In genomic region chr9:131575946-131576853, GRCh38 we compare ENCODE assay signal across 1 cellular context.
TF ChIP-seq lines count a peak whose summit lies in the region.

No MANE protein-coding gene starts in this region.

TF ChIP-seq in GM12878, 131 proteins besides CTCF, POLR2A, EP300 and RAD21:
- TF ChIP-seq WRNIP1 (IDR thresholded peaks at IDR 0.05; ENCODE audit: borderline replicate concordance, low read depth, low read length) (no peak), EGR1 (IDR thresholded peaks at IDR 0.05; ENCODE audit: borderline replicate concordance in 1 of 2, low read depth in 2 of 2, low read length in 2 of 2) (no peak), POLR2AphosphoS2 (IDR thresholded peaks at IDR 0.05; ENCODE audit: low read depth, low read length) (peak; percentile 63; the same call in 1 of the 2 replicates), MYB (IDR thresholded peaks at IDR 0.05; ENCODE audit: borderline replicate concordance, low read depth, low read length) (no peak)
- TF ChIP-seq, protein P1, sequence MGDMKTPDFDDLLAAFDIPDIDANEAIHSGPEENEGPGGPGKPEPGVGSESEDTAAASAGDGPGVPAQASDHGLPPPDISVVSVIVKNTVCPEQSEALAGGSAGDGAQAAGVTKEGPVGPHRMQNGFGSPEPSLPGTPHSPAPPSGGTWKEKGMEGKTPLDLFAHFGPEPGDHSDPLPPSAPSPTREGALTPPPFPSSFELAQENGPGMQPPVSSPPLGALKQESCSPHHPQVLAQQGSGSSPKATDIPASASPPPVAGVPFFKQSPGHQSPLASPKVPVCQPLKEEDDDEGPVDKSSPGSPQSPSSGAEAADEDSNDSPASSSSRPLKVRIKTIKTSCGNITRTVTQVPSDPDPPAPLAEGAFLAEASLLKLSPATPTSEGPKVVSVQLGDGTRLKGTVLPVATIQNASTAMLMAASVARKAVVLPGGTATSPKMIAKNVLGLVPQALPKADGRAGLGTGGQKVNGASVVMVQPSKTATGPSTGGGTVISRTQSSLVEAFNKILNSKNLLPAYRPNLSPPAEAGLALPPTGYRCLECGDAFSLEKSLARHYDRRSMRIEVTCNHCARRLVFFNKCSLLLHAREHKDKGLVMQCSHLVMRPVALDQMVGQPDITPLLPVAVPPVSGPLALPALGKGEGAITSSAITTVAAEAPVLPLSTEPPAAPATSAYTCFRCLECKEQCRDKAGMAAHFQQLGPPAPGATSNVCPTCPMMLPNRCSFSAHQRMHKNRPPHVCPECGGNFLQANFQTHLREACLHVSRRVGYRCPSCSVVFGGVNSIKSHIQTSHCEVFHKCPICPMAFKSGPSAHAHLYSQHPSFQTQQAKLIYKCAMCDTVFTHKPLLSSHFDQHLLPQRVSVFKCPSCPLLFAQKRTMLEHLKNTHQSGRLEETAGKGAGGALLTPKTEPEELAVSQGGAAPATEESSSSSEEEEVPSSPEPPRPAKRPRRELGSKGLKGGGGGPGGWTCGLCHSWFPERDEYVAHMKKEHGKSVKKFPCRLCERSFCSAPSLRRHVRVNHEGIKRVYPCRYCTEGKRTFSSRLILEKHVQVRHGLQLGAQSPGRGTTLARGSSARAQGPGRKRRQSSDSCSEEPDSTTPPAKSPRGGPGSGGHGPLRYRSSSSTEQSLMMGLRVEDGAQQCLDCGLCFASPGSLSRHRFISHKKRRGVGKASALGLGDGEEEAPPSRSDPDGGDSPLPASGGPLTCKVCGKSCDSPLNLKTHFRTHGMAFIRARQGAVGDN (IDR thresholded peaks at IDR 0.05), result no peak
